8 cellular contexts compared by ENCODE assay signal in genomic region chr19:15640294-15640903, GRCh38. TPM values are rescaled to one million over a fixed set of nuclear protein-coding genes. Genes with fewer than 3 reads are reported as not detected.
DNase-seq lines count a peak whose midpoint lies in the region; ATAC-seq and TF ChIP-seq lines count a peak whose summit lies in the region.

CYP4F3 (plus strand) TSS chr19:15640897; CDS start chr19:15641416, 519 bp downstream.

- peak within 1 kb of the TSS; percentile 39 for H3K27ac ChIP-seq in cingulate gyrus (ENCODE audit: low read depth, low read length)
- no peak within 1 kb of the TSS for H3K27ac ChIP-seq in neuronal stem cell (replicated peaks; ENCODE audit: low read length)

- H3K79me1 ChIP-seq in neuronal stem cell (ENCODE audit: low read depth, low read length) = no peaks in the 10 kb centered on the region

- H3K23ac ChIP-seq in neuronal stem cell (ENCODE audit: low read depth, low read length, poor library complexity) = peak within 1 kb of the TSS; percentile 73

- no CpG with 5 or more reads among the region's 6 CpGs for WGBS in neuronal stem cell (ENCODE audit: extremely low coverage in 2 of 2, insufficient read length in 2 of 2, insufficient replicate concordance in 1 of 2), 2 donors

- H3K4me2 ChIP-seq in neuronal stem cell (ENCODE audit: insufficient read depth, low read length, poor library complexity, severe bottlenecking) = no peak within 1 kb of the TSS

- H2BK5ac ChIP-seq in neuronal stem cell (ENCODE audit: low read length) = no peak within 1 kb of the TSS

- H3K4ac ChIP-seq in neuronal stem cell (ENCODE audit: low read length) = no peak within 1 kb of the TSS

- CTCF ChIA-PET in HEK293T (lab: Yijun Ruan, JAX) = no interaction called here

- no peak within 1 kb of the TSS for H2AK5ac ChIP-seq in neuronal stem cell (ENCODE audit: low read depth, low read length)

- no peak within 1 kb of the TSS for H2BK120ac ChIP-seq in neuronal stem cell (ENCODE audit: low read depth, low read length)

- no peak within 1 kb of the TSS for H3K9ac ChIP-seq in neuronal stem cell (ENCODE audit: low read depth, low read length, poor library complexity)

- H4K91ac ChIP-seq in neuronal stem cell (ENCODE audit: low read depth, low read length, poor library complexity) = no peak within 1 kb of the TSS

- DNase-seq in DMS153 (lab: John Stamatoyannopoulos, UW) (peak; percentile 96), NCI-H2029 treated with DMSO at 0.1 percent for 48 hours (lab: John Stamatoyannopoulos, UW) (peak; percentile 83), neuronal stem cell (ENCODE audit: low spot score) (no peak), HEK293T (ENCODE audit: extremely low spot score) (no peak)
- no peak for DNase-seq in effector CD4-positive, alpha-beta T cell

- H2AFZ ChIP-seq in neuronal stem cell (ENCODE audit: low read length) = no peak within 1 kb of the TSS

- POLR2A ChIA-PET in HEK293T (lab: Yijun Ruan, JAX) = no interaction called here

- ATAC-seq in HG03354 (IDR thresholded peaks at IDR 0.05; ENCODE audit: poor library complexity, severe bottlenecking, unreplicated experiment) = no peak
- no peak for ATAC-seq in HG03378 (IDR thresholded peaks at IDR 0.05; ENCODE audit: unreplicated experiment)

- no peak within 1 kb of the TSS for H3K14ac ChIP-seq in neuronal stem cell (ENCODE audit: low read length)

- no peaks in the 10 kb centered on the region for H3K36me3 ChIP-seq in neuronal stem cell (replicated peaks in 1 of 2; ENCODE audit: control insufficient read depth in 2 of 2, insufficient read depth in 2 of 2, low read length in 2 of 2)

- peaks cover 0 to 3% (median 0%) of the 10 kb centered on the region in 3 experiments for H3K27me3 ChIP-seq in neuronal stem cell (ENCODE audit: control insufficient read depth in 3 of 3, insufficient read depth in 3 of 3, low read depth in 1 of 3, low read length in 3 of 3)

- no peak within 1 kb of the TSS for H4K8ac ChIP-seq in neuronal stem cell (ENCODE audit: low read depth, low read length)

- no peak within 1 kb of the TSS for H2BK12ac ChIP-seq in neuronal stem cell (ENCODE audit: low read length)

- peaks cover 0 to 57% of the 10 kb centered on the region in 2 donors for H3K9me3 ChIP-seq in neuronal stem cell (replicated peaks in 1 of 2; ENCODE audit: control insufficient read depth in 2 of 2, insufficient read depth in 1 of 2, low read depth in 1 of 2, low read length in 2 of 2)

- H2BK15ac ChIP-seq in neuronal stem cell (ENCODE audit: low read length) = no peak within 1 kb of the TSS

- no peak within 1 kb of the TSS for H3K4me3 ChIP-seq in neuronal stem cell (ENCODE audit: low read length in 2 of 2)

- no peak within 1 kb of the TSS for H3K18ac ChIP-seq in neuronal stem cell (ENCODE audit: low read length)

- no peaks in the 10 kb centered on the region for H3K4me1 ChIP-seq in neuronal stem cell (ENCODE audit: control insufficient read depth in 2 of 2, insufficient read depth in 1 of 2, low read depth in 1 of 2, low read length in 2 of 2)

TF ChIP-seq in HEK293T, 16 proteins besides CTCF, POLR2A, EP300 and RAD21:
- TF ChIP-seq L3MBTL2 (conservative IDR thresholded peaks at IDR 0.05) = no peak
- no peak for TF ChIP-seq ZNF384 (IDR thresholded peaks at IDR 0.05)
- TF ChIP-seq BHLHE40 (IDR thresholded peaks at IDR 0.05; ENCODE audit: borderline replicate concordance) = no peak
- TF ChIP-seq ELF4 (IDR thresholded peaks at IDR 0.05) = no peak
- no peak for TF ChIP-seq SP1 (IDR thresholded peaks at IDR 0.05)
- TF ChIP-seq FOXK2 (IDR thresholded peaks at IDR 0.05) = no peak
- TF ChIP-seq SUZ12 (IDR thresholded peaks at IDR 0.05) = no peak
- no peak for TF ChIP-seq FOXM1 (IDR thresholded peaks at IDR 0.05; ENCODE audit: borderline replicate concordance)
- TF ChIP-seq ARNT (IDR thresholded peaks at IDR 0.05) = no peak
- TF ChIP-seq PKNOX1 (IDR thresholded peaks at IDR 0.05) = no peak
- no peak for TF ChIP-seq FOXA1 (IDR thresholded peaks at IDR 0.05)
- no peak for TF ChIP-seq TARDBP (IDR thresholded peaks at IDR 0.05)
- no peak for TF ChIP-seq NFRKB (IDR thresholded peaks at IDR 0.05)
- no peak for TF ChIP-seq HDGF (IDR thresholded peaks at IDR 0.05; ENCODE audit: borderline replicate concordance)
- no peak for TF ChIP-seq CTBP1 (IDR thresholded peaks at IDR 0.05; ENCODE audit: borderline replicate concordance)
- TF ChIP-seq LEF1 (IDR thresholded peaks at IDR 0.05; ENCODE audit: borderline replicate concordance) = no peak

RNA-seq across cellular contexts. Expression of gene CYP4F3, which starts in this region (rescaled TPM):
- polyA plus RNA-seq in neuronal stem cell (2013, experiment 1 of 2) = not detected
- not detected for polyA plus RNA-seq in neuronal stem cell (2013, experiment 2 of 2)

Comparison
In these comparisons a context has a peak if more than half of its experiments do, and no peak if none do; other contexts are left out.
1. DNase-seq: peak in DMS153 (single experiment) and NCI-H2029 treated with DMSO at 0.1 percent for 48 hours (single experiment); none in neuronal stem cell (single experiment), effector CD4-positive, alpha-beta T cell (single experiment) and HEK293T (single experiment).